Comparison of ENCODE assay signal across 8 cellular contexts in genomic region chr9:32431940-32432555, GRCh38. TPM values are rescaled to one million over a fixed set of nuclear protein-coding genes. Genes with fewer than 3 reads are reported as not detected.
DNase-seq lines count a peak whose midpoint lies in the region; ATAC-seq and TF ChIP-seq lines count a peak whose summit lies in the region.

No MANE protein-coding gene starts in this region.

- DNase-seq in activated gamma-delta T cell treated with Interleukin-2 at 50 U/mL for 16 hours (peak; percentile 40), activated gamma-delta T cell (lab: John Stamatoyannopoulos, UW) (no peak), NB4 (ENCODE audit: low read depth) (peak; percentile 67), hepatocyte (ENCODE audit: low spot score) (peak; percentile 58), T1000 (lab: John Stamatoyannopoulos, UW) (no peak)
- peak; percentile 27 for DNase-seq in activated naive CD4-positive, alpha-beta T cell treated with Interleukin-2 at 50 U/mL for 16 hours
- peak; percentile 38 for DNase-seq in stimulated activated CD4-positive, alpha-beta T cell treated with anti-CD3 and anti-CD28 coated beads, Interleukin-4, amount 100 ng/mL, for 1 hour

- TF ChIP-seq CTCF in NB4 (IDR thresholded peaks at IDR 0.05; ENCODE audit: low read depth, low read length): peak; percentile 87
- TF ChIP-seq CTCF in hepatocyte (IDR thresholded peaks at IDR 0.05; ENCODE audit: poor library complexity): peak; percentile 51

- peaks cover 6% of the 10 kb centered on the region for H3K4me1 ChIP-seq in hepatocyte (ENCODE audit: insufficient read depth)

- no peak overlapping the region for H3K4me2 ChIP-seq in hepatocyte

- 78% methylated on average over 10 of the region's 10 CpGs for WGBS in hepatocyte (ENCODE audit: low lambda C conversion rate, missing lambda C conversion rate)

- no peaks in the 10 kb centered on the region for H3K27me3 ChIP-seq in hepatocyte

- H3K4me3 ChIP-seq in NB4 (ENCODE audit: low read depth, low read length) (no peak overlapping the region), hepatocyte (no peak overlapping the region)

- H3K9me2 ChIP-seq in hepatocyte (replicated peaks; ENCODE audit: insufficient read depth): no peaks in the 10 kb centered on the region

- no peaks in the 10 kb centered on the region for H4K20me1 ChIP-seq in hepatocyte (ENCODE audit: insufficient read depth, poor library complexity, severe bottlenecking)

- no peaks in the 10 kb centered on the region for H3K9me3 ChIP-seq in hepatocyte (ENCODE audit: low read depth)

- H3K79me2 ChIP-seq in hepatocyte: no peaks in the 10 kb centered on the region

- ATAC-seq in GM18858 (IDR thresholded peaks at IDR 0.05; ENCODE audit: unreplicated experiment): no peak

- H3K36me3 ChIP-seq in hepatocyte (replicated peaks; ENCODE audit: insufficient read depth, low read depth): no peaks in the 10 kb centered on the region

- H3K27ac ChIP-seq in hepatocyte: no peak overlapping the region

- no peak for TF ChIP-seq POLR2A in NB4 (IDR thresholded peaks at IDR 0.05; ENCODE audit: extremely low read depth, insufficient read length)

- no peak overlapping the region for H2AFZ ChIP-seq in hepatocyte

RNA-seq across cellular contexts. Expression of gene ACO1, which starts 47.6 kb away (rescaled TPM):
- total RNA-seq in hepatocyte: 62.7 and 65.7 TPM in 2 replicates
- 35.1 and 46.1 TPM in 2 replicates for polyA plus RNA-seq in hepatocyte

Comparison
In these comparisons a context has a peak if more than half of its experiments do, and no peak if none do; other contexts are left out.
1. DNase-seq: peak in activated gamma-delta T cell treated with Interleukin-2 at 50 U/mL for 16 hours (single experiment), NB4 (single experiment), activated naive CD4-positive, alpha-beta T cell treated with Interleukin-2 at 50 U/mL for 16 hours (single experiment), hepatocyte (single experiment) and stimulated activated CD4-positive, alpha-beta T cell treated with anti-CD3 and anti-CD28 coated beads, Interleukin-4, amount 100 ng/mL, for 1 hour (single experiment); none in activated gamma-delta T cell (single experiment) and T1000 (single experiment).